In the genomic region with DNA sequence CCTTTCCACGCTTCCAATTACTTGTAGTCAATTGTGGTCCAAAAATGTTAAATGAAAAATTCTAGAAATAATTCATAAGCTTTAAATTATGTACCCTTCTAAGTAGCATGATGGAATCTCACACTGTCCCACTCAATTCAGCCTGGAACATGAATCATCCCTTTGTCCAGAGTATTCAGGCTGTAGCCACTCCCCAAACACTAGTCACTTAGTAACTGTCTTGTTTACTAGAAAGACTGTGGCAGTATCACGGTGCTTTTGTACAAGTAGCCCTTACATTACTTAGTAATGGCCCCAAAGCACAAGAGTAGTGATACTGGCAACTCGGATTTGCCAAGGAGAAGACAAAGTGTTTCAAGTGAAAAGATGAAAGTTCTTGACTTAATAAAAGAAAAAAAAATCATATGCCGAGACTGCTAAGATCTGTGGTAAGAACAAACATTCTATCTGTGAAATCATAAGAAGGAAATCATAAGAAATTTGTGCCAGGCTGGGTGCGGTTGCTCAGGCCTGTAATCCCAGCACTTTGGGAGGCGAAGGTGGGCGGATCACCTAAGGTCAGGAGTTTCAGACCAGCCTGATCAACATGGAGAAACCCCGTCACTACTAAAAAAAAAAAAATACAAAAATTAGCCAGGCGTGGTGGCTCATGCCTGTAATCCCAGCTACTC, we compare ENCODE assay signal across 12 cellular contexts.
DNase-seq lines count a peak whose midpoint lies in the region; ATAC-seq, FAIRE-seq and TF ChIP-seq lines count a peak whose summit lies in the region.
"Had no signal": no experiment of that assay in that cellular context is flagged by ENCODE, and none has a peak within 500 bp of the region (broad histone marks: within the 10 kb centered on the region; RNA-seq: fewer than 3 reads in every experiment).

No MANE protein-coding gene starts in this region.

- POLR2A ChIA-PET in activated CD4-positive, alpha-beta T cell treated with anti-CD3 and anti-CD28 coated beads, Interleukin-2, amount 10 ng/mL, durations not matched to agents 7 days and 5 days (lab: Charles Lee), result no interaction called here
- POLR2A ChIA-PET in CD8-positive, alpha-beta memory T cell (lab: Charles Lee), result no interaction called here

- DNase-seq in left ventricle myocardium superior (no peak), right atrium auricular region (ENCODE audit: low spot score) (no peak), astrocyte of the cerebellum (ENCODE audit: low read depth) (peak; percentile 43), iris pigment epithelial cell (ENCODE audit: low read depth) (peak; percentile 92), urothelium cell line (ENCODE audit: low spot score) (peak; percentile 7)
- no peak for DNase-seq in activated CD4-positive, alpha-beta T cell treated with anti-CD3 and anti-CD28 coated beads, Interleukin-2, amount 10 ng/mL, durations not matched to agents 7 days and 5 days
- DNase-seq in CD8-positive, alpha-beta memory T cell, result no peak
- DNase-seq: effector memory CD8-positive, alpha-beta T cell; NK-92 treated with Interleukin-12 subunit alpha and Interleukin-12 subunit beta, amount 100 ng/mL, for 24 hours had no signal

- no peak overlapping the region for H3K27ac Mint-ChIP-seq in activated CD4-positive, alpha-beta T cell treated with anti-CD3 and anti-CD28 coated beads, Interleukin-2, amount 10 ng/mL, durations not matched to agents 7 days and 5 days
- no peak overlapping the region for H3K27ac Mint-ChIP-seq in CD8-positive, alpha-beta memory T cell
- H3K27ac Mint-ChIP-seq: effector memory CD8-positive, alpha-beta T cell had no signal

- in situ Hi-C loops in astrocyte of the cerebellum (cut with HindIII; ENCODE audit: low sequenced_read_pairs), result no loop called here

- ATAC-seq in left ventricle myocardium superior (peak; percentile 38), GM18505 (IDR thresholded peaks at IDR 0.05; ENCODE audit: unreplicated experiment) (no peak)
- ATAC-seq: effector memory CD8-positive, alpha-beta T cell had no signal

- H3K27ac ChIP-seq in right atrium auricular region, result no peak overlapping the region
- no peak overlapping the region for H3K27ac ChIP-seq in CD8-positive, alpha-beta memory T cell (ENCODE audit: low read depth, low read length)
- H3K27ac ChIP-seq: C4-2B, pancreas had no signal

- no peaks in the 10 kb centered on the region for H3K4me1 ChIP-seq in right atrium auricular region
- no peaks in the 10 kb centered on the region for H3K4me1 ChIP-seq in CD8-positive, alpha-beta memory T cell (ENCODE audit: insufficient read depth, low read length)
- H3K4me1 ChIP-seq: pancreas had no signal

- CTCF ChIA-PET in activated CD4-positive, alpha-beta T cell treated with anti-CD3 and anti-CD28 coated beads, Interleukin-2, amount 10 ng/mL, durations not matched to agents 7 days and 5 days (lab: Charles Lee), result no interaction called here
- CTCF ChIA-PET in CD8-positive, alpha-beta memory T cell (lab: Charles Lee), result no interaction called here

- H3K36me3 Mint-ChIP-seq in activated CD4-positive, alpha-beta T cell treated with anti-CD3 and anti-CD28 coated beads, Interleukin-2, amount 10 ng/mL, durations not matched to agents 7 days and 5 days (ENCODE audit: low read depth), result peaks cover 24% of the 10 kb centered on the region
- peaks cover 23 to 33% (median 26%) of the 10 kb centered on the region in 3 donors for H3K36me3 Mint-ChIP-seq in CD8-positive, alpha-beta memory T cell

- intact Hi-C loops in left ventricle myocardium superior (cut with micrococcal nuclease), result no loop called here

- H3K27me3 ChIP-seq in right atrium auricular region, result no peaks in the 10 kb centered on the region
- H3K27me3 ChIP-seq in CD8-positive, alpha-beta memory T cell (ENCODE audit: insufficient read depth, low read length, poor library complexity, severe bottlenecking), result no peaks in the 10 kb centered on the region
- H3K27me3 ChIP-seq: pancreas had no signal

- no peaks in the 10 kb centered on the region for H3K9me3 ChIP-seq in right atrium auricular region
- H3K9me3 ChIP-seq in CD8-positive, alpha-beta memory T cell (ENCODE audit: low read length), result no peaks in the 10 kb centered on the region
- H3K9me3 ChIP-seq: pancreas had no signal

- no peak for TF ChIP-seq CTCF in right atrium auricular region (IDR thresholded peaks at IDR 0.05)
- no peak for TF ChIP-seq CTCF in astrocyte of the cerebellum (IDR thresholded peaks at IDR 0.05; ENCODE audit: low read depth, low read length, missing control alignments)

- no peak overlapping the region for H3K4me3 Mint-ChIP-seq in activated CD4-positive, alpha-beta T cell treated with anti-CD3 and anti-CD28 coated beads, Interleukin-2, amount 10 ng/mL, durations not matched to agents 7 days and 5 days
- no peak overlapping the region for H3K4me3 Mint-ChIP-seq in CD8-positive, alpha-beta memory T cell
- H3K4me3 Mint-ChIP-seq: effector memory CD8-positive, alpha-beta T cell had no signal

- H3K27me3 Mint-ChIP-seq in activated CD4-positive, alpha-beta T cell treated with anti-CD3 and anti-CD28 coated beads, Interleukin-2, amount 10 ng/mL, durations not matched to agents 7 days and 5 days, result no peaks in the 10 kb centered on the region
- H3K27me3 Mint-ChIP-seq in CD8-positive, alpha-beta memory T cell, result no peaks in the 10 kb centered on the region
- H3K27me3 Mint-ChIP-seq: effector memory CD8-positive, alpha-beta T cell had no signal

- no peak for FAIRE-seq in urothelium cell line (lab: Jason Lieb, UNC)
- FAIRE-seq: pancreas had no signal

- peaks cover 27% of the 10 kb centered on the region for H3K36me3 ChIP-seq in right atrium auricular region
- no peaks in the 10 kb centered on the region for H3K36me3 ChIP-seq in CD8-positive, alpha-beta memory T cell (ENCODE audit: insufficient read depth, low read length)

- no peak for TF ChIP-seq POLR2A in GM18505 (IDR thresholded peaks at IDR 0.05; ENCODE audit: borderline replicate concordance, extremely low read depth, insufficient read depth, insufficient read length)

- no peaks in the 10 kb centered on the region for H3K4me1 Mint-ChIP-seq in activated CD4-positive, alpha-beta T cell treated with anti-CD3 and anti-CD28 coated beads, Interleukin-2, amount 10 ng/mL, durations not matched to agents 7 days and 5 days
- no peaks in the 10 kb centered on the region for H3K4me1 Mint-ChIP-seq in CD8-positive, alpha-beta memory T cell

- H3K4me3 ChIP-seq in right atrium auricular region, result no peak overlapping the region
- H3K4me3 ChIP-seq in astrocyte of the cerebellum (ENCODE audit: low read depth, low read length), result no peak overlapping the region
- no peak overlapping the region for H3K4me3 ChIP-seq in CD8-positive, alpha-beta memory T cell (ENCODE audit: low read length)
- H3K4me3 ChIP-seq: pancreas had no signal

- H3K9me3 Mint-ChIP-seq in activated CD4-positive, alpha-beta T cell treated with anti-CD3 and anti-CD28 coated beads, Interleukin-2, amount 10 ng/mL, durations not matched to agents 7 days and 5 days, result no peaks in the 10 kb centered on the region
- no peaks in the 10 kb centered on the region for H3K9me3 Mint-ChIP-seq in CD8-positive, alpha-beta memory T cell
- H3K9me3 Mint-ChIP-seq: effector memory CD8-positive, alpha-beta T cell had no signal

Comparison
In these comparisons a context has a peak if more than half of its experiments do, and no peak if none do; other contexts are left out.
1. DNase-seq: peak in astrocyte of the cerebellum (single experiment), iris pigment epithelial cell (single experiment) and urothelium cell line (single experiment); none in left ventricle myocardium superior (single experiment), right atrium auricular region (single experiment), activated CD4-positive, alpha-beta T cell treated with anti-CD3 and anti-CD28 coated beads, Interleukin-2, amount 10 ng/mL, durations not matched to agents 7 days and 5 days (single experiment) and CD8-positive, alpha-beta memory T cell (0 of 5).